Comparison of ENCODE assay signal across 10 cellular contexts in genomic region chr20:53617791-53618489, GRCh38.
"Had no signal": no experiment of that assay in that cellular context is flagged by ENCODE, and none has a peak within 500 bp of the region (broad histone marks: within the 10 kb centered on the region; RNA-seq: fewer than 3 reads in every experiment).

No MANE protein-coding gene starts in this region.

- ATAC-seq: esophagus mucosa; stimulated activated naive CD8-positive, alpha-beta T cell treated with anti-CD3 and anti-CD28 coated beads, Interleukin-15, amount 100 ng/mL, for 72 hours had no signal

- H3K4me3 ChIP-seq: thoracic aorta had no signal

- H3K9me3 ChIP-seq: thoracic aorta had no signal

- H3K36me3 ChIP-seq: thoracic aorta had no signal

- H3K27ac ChIP-seq: thoracic aorta had no signal

- DNase-seq: activated CD4-positive, alpha-beta T cell treated with anti-CD3 and anti-CD28 coated beads, Interleukin-2, amount 10 ng/mL, durations not matched to agents 24 days and 14 days; activated T-cell treated with anti-CD3 and anti-CD28 coated beads for 4 hours; foreskin fibroblast; nephron progenitor cell; stimulated activated CD4-positive, alpha-beta T cell treated with anti-CD3 and anti-CD28 coated beads, Interleukin-15, amount 100 ng/mL, for 24 hours; stimulated activated CD4-positive, alpha-beta T cell treated with anti-CD3 and anti-CD28 coated beads, Interleukin-4, amount 100 ng/mL, for 24 hours; stimulated activated naive CD8-positive, alpha-beta T cell treated with anti-CD3 and anti-CD28 coated beads, Interleukin-15, amount 100 ng/mL, for 72 hours; T-helper 1 cell had no signal
